In genomic region chr14:79564371-79564770, GRCh38 we compare ENCODE assay signal across 25 cellular contexts.
"Had no signal": no experiment of that assay in that cellular context is flagged by ENCODE, and none has a peak within 500 bp of the region (broad histone marks: within the 10 kb centered on the region; RNA-seq: fewer than 3 reads in every experiment).

No MANE protein-coding gene starts in this region.

- H3K27me3 ChIP-seq: body of pancreas had no signal

- H3K9me3 ChIP-seq: body of pancreas had no signal

- FAIRE-seq: TTC549 had no signal

- H3K27ac Mint-ChIP-seq: activated B cell treated with CpG ODN at 0.5 μM for 24 hours; activated CD4-positive, alpha-beta T cell treated with anti-CD3 and anti-CD28 coated beads, Interleukin-2, amount 10 ng/mL, durations not matched to agents 24 days and 14 days; activated naive CD4-positive, alpha-beta T cell treated with anti-CD3 and anti-CD28 coated beads, Interleukin-2, amount 10 ng/mL, durations not matched to agents 7 days and 5 days; activated naive CD8-positive, alpha-beta T cell treated with anti-CD3 and anti-CD28 coated beads for 36 hours; activated T-cell treated with anti-CD3 and anti-CD28 coated beads, Interleukin-2, amount 50 U/mL, for 72 hours; activated T-helper 2 cell treated with anti-CD3 and anti-CD28 coated beads, Interferon-gamma antibody, Interleukin-2, Interleukin-4, amounts not matched to agents 10 μg/mL and 5 μg/mL and 100 μg/mL, durations not matched to agents 14 hours and 24 hours and 36 hours; T-cell had no signal

- H3K4me1 ChIP-seq: body of pancreas had no signal

- ATAC-seq: activated T-cell treated with anti-CD3 and anti-CD28 coated beads, Interleukin-2, amount 50 U/mL, for 72 hours; body of pancreas; PC-3; T-cell had no signal

- H3K9me3 Mint-ChIP-seq: activated CD4-positive, alpha-beta T cell treated with anti-CD3 and anti-CD28 coated beads, Interleukin-2, amount 10 ng/mL, durations not matched to agents 24 days and 14 days; activated naive CD8-positive, alpha-beta T cell treated with anti-CD3 and anti-CD28 coated beads for 36 hours had no signal

- H3K36me3 Mint-ChIP-seq: activated naive CD4-positive, alpha-beta T cell treated with anti-CD3 and anti-CD28 coated beads, Interleukin-2, amount 10 ng/mL, durations not matched to agents 7 days and 5 days; activated naive CD8-positive, alpha-beta T cell treated with anti-CD3 and anti-CD28 coated beads for 36 hours; T-cell had no signal

- H3K4me3 ChIP-seq: body of pancreas had no signal

- DNase-seq: activated B cell treated with CpG ODN at 0.5 μM for 24 hours; activated CD4-positive, alpha-beta T cell treated with anti-CD3 and anti-CD28 coated beads for 1 hour; activated CD4-positive, alpha-beta T cell treated with anti-CD3 and anti-CD28 coated beads, Interleukin-2, amount 10 ng/mL, durations not matched to agents 24 days and 14 days; activated CD4-positive, alpha-beta T cell treated with anti-CD3 and anti-CD28 coated beads, Interleukin-2, amount 50 U/mL, for 48 hours; activated gamma-delta T cell treated with Interleukin-2 at 50 U/mL for 16 hours; activated naive CD4-positive, alpha-beta T cell treated with anti-CD3 and anti-CD28 coated beads, Interleukin-2, amount 10 ng/mL, durations not matched to agents 7 days and 5 days; activated naive CD8-positive, alpha-beta T cell treated with anti-CD3 and anti-CD28 coated beads for 36 hours; activated T-cell treated with anti-CD3 and anti-CD28 coated beads, Interleukin-2, amount 50 U/mL, for 72 hours; anterior cingulate cortex; body of pancreas; Kasumi-1; KBM-7; NCI-H146; NCI-H187 treated with DMSO at 0.1 percent for 48 hours; NCI-H2081 treated with DMSO at 0.1 percent for 48 hours; NCI-H446 treated with DMSO at 0.1 percent for 48 hours; NCI-H524 treated with DMSO at 0.1 percent for 48 hours; NCI-H748 treated with DMSO at 0.1 percent for 48 hours; PC-3; SHP77 treated with DMSO at 0.1 percent for 48 hours; T-cell; T-helper 2 cell; T1000 had no signal

- H3K27ac ChIP-seq: body of pancreas had no signal

- H3K4me1 Mint-ChIP-seq: activated B cell treated with CpG ODN at 0.5 μM for 24 hours; activated CD4-positive, alpha-beta T cell treated with anti-CD3 and anti-CD28 coated beads, Interleukin-2, amount 10 ng/mL, durations not matched to agents 24 days and 14 days; activated naive CD4-positive, alpha-beta T cell treated with anti-CD3 and anti-CD28 coated beads, Interleukin-2, amount 10 ng/mL, durations not matched to agents 7 days and 5 days; activated naive CD8-positive, alpha-beta T cell treated with anti-CD3 and anti-CD28 coated beads for 36 hours; T-cell had no signal

- H3K4me3 Mint-ChIP-seq: activated B cell treated with CpG ODN at 0.5 μM for 24 hours; activated CD4-positive, alpha-beta T cell treated with anti-CD3 and anti-CD28 coated beads, Interleukin-2, amount 10 ng/mL, durations not matched to agents 24 days and 14 days; activated naive CD4-positive, alpha-beta T cell treated with anti-CD3 and anti-CD28 coated beads, Interleukin-2, amount 10 ng/mL, durations not matched to agents 7 days and 5 days; activated naive CD8-positive, alpha-beta T cell treated with anti-CD3 and anti-CD28 coated beads for 36 hours; activated T-cell treated with anti-CD3 and anti-CD28 coated beads, Interleukin-2, amount 50 U/mL, for 72 hours; T-cell had no signal

- H3K27me3 Mint-ChIP-seq: activated B cell treated with CpG ODN at 0.5 μM for 24 hours; activated CD4-positive, alpha-beta T cell treated with anti-CD3 and anti-CD28 coated beads, Interleukin-2, amount 10 ng/mL, durations not matched to agents 24 days and 14 days; activated naive CD4-positive, alpha-beta T cell treated with anti-CD3 and anti-CD28 coated beads, Interleukin-2, amount 10 ng/mL, durations not matched to agents 7 days and 5 days; activated naive CD8-positive, alpha-beta T cell treated with anti-CD3 and anti-CD28 coated beads for 36 hours; T-cell had no signal
